ENCODE assay signal across 1 cellular context in the genomic region with DNA sequence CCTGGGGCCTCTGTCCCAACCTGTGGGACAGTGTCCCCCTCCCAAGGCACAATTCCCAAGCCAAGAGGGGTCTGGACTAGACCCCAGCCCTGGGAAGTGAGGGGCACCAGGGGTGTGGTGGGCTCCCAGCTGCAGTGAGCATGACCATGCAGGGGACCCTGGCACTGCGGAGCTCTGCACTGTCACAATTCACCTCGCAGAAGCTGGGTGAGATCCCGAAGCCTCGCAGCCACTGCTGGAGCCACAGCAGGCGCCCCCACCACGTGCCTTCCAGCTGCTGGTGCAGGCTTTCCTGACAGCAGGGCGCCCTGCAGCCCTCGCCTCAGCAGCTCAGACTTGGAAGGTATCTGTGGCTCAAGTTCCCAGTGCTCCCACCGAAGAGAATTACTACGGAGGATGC.
TF ChIP-seq lines count a peak whose summit lies in the region.

No MANE protein-coding gene starts in this region.

TF ChIP-seq in HepG2, 621 proteins besides CTCF, POLR2A, EP300 and RAD21:
- TF ChIP-seq REPIN1 (CRISPR knock-in tag; IDR thresholded peaks at IDR 0.05; ENCODE audit: borderline replicate concordance, low read depth): no peak
- no peak for TF ChIP-seq ZNF510 (CRISPR knock-in tag; IDR thresholded peaks at IDR 0.05; ENCODE audit: low read depth)
- no peak for TF ChIP-seq TCF7 (IDR thresholded peaks at IDR 0.05; ENCODE audit: low read depth)
- TF ChIP-seq IKZF4 (CRISPR knock-in tag; IDR thresholded peaks at IDR 0.05; ENCODE audit: borderline replicate concordance, low read depth, not compliant biosample characterization): no peak
- TF ChIP-seq ZNF83 (CRISPR knock-in tag; IDR thresholded peaks at IDR 0.05; ENCODE audit: borderline replicate concordance): no peak
- no peak for TF ChIP-seq JUNB (CRISPR knock-in tag; IDR thresholded peaks at IDR 0.05; ENCODE audit: borderline replicate concordance)
- no peak for TF ChIP-seq PPARG (CRISPR knock-in tag; conservative IDR thresholded peaks at IDR 0.05)
- no peak for TF ChIP-seq ZBTB38 (CRISPR knock-in tag; IDR thresholded peaks at IDR 0.05)
- TF ChIP-seq SMAD1 (CRISPR knock-in tag; IDR thresholded peaks at IDR 0.05; ENCODE audit: borderline replicate concordance, low read depth): no peak
- no peak for TF ChIP-seq TCF12 (IDR thresholded peaks at IDR 0.05)
- TF ChIP-seq TCF12 (CRISPR knock-in tag; IDR thresholded peaks at IDR 0.05): no peak
- TF ChIP-seq GZF1 (CRISPR knock-in tag; IDR thresholded peaks at IDR 0.05): no peak
- TF ChIP-seq ZNF629 (CRISPR knock-in tag; conservative IDR thresholded peaks at IDR 0.05): no peak
- TF ChIP-seq, protein P1, sequence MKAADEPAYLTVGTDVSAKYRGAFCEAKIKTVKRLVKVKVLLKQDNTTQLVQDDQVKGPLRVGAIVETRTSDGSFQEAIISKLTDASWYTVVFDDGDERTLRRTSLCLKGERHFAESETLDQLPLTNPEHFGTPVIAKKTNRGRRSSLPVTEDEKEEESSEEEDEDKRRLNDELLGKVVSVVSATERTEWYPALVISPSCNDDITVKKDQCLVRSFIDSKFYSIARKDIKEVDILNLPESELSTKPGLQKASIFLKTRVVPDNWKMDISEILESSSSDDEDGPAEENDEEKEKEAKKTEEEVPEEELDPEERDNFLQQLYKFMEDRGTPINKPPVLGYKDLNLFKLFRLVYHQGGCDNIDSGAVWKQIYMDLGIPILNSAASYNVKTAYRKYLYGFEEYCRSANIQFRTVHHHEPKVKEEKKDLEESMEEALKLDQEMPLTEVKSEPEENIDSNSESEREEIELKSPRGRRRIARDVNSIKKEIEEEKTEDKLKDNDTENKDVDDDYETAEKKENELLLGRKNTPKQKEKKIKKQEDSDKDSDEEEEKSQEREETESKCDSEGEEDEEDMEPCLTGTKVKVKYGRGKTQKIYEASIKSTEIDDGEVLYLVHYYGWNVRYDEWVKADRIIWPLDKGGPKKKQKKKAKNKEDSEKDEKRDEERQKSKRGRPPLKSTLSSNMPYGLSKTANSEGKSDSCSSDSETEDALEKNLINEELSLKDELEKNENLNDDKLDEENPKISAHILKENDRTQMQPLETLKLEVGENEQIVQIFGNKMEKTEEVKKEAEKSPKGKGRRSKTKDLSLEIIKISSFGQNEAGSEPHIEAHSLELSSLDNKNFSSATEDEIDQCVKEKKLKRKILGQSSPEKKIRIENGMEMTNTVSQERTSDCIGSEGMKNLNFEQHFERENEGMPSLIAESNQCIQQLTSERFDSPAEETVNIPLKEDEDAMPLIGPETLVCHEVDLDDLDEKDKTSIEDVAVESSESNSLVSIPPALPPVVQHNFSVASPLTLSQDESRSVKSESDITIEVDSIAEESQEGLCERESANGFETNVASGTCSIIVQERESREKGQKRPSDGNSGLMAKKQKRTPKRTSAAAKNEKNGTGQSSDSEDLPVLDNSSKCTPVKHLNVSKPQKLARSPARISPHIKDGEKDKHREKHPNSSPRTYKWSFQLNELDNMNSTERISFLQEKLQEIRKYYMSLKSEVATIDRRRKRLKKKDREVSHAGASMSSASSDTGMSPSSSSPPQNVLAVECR (CRISPR knock-in tag; IDR thresholded peaks at IDR 0.05; ENCODE audit: borderline replicate concordance): no peak
- no peak for TF ChIP-seq MBD4 (IDR thresholded peaks at IDR 0.05; ENCODE audit: borderline replicate concordance, low read length)
- TF ChIP-seq TBL1XR1 (IDR thresholded peaks at IDR 0.05; ENCODE audit: borderline replicate concordance, low read length, partially characterized antibody): no peak
- TF ChIP-seq ZNF329 (CRISPR knock-in tag; IDR thresholded peaks at IDR 0.05; ENCODE audit: low read depth): no peak
- TF ChIP-seq, protein P2, sequence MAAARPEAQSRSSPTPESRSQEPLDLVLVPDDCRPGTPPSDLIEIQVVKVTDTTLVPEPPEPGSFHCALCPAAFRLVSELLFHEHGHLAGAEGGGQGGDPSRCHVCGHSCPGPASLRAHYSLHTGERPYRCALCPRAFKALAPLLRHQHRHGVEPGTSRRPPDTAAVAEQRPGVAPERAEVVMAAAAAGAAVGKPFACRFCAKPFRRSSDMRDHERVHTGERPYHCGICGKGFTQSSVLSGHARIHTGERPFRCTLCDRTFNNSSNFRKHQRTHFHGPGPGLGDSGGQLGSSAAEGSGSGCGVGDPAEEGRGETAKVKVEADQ (CRISPR knock-in tag; IDR thresholded peaks at IDR 0.05; ENCODE audit: borderline replicate concordance): no peak
- no peak for TF ChIP-seq MIXL1 (CRISPR knock-in tag; IDR thresholded peaks at IDR 0.05)
- TF ChIP-seq ZBTB3 (CRISPR knock-in tag; IDR thresholded peaks at IDR 0.05; ENCODE audit: borderline replicate concordance, low read depth): no peak
- TF ChIP-seq KLF9 (CRISPR knock-in tag; IDR thresholded peaks at IDR 0.05; ENCODE audit: low read depth): no peak
